In genomic region chr1:212413902-212414327, GRCh38 we compare ENCODE assay signal across 8 cellular contexts. TPM values are rescaled to one million over a fixed set of nuclear protein-coding genes. Genes with fewer than 3 reads are reported as not detected.
DNase-seq lines count a peak whose midpoint lies in the region; ATAC-seq lines count a peak whose summit lies in the region.

No MANE protein-coding gene starts in this region.

- intact Hi-C loops in activated naive CD4-positive, alpha-beta T cell treated with anti-CD3 and anti-CD28 coated beads for 36 hours (cut with micrococcal nuclease): loop anchor here (1.0 to 5.0 kb wide), 8 partner anchors 18 to 837 kb away; partner anchors contain the start of genes ATF3, DTL, INTS7 and LPGAT1

- H3K27me3 Mint-ChIP-seq in activated naive CD4-positive, alpha-beta T cell treated with anti-CD3 and anti-CD28 coated beads for 36 hours (ENCODE audit: low read depth): no peaks in the 10 kb centered on the region
- H3K27me3 Mint-ChIP-seq in activated naive CD8-positive, alpha-beta T cell treated with anti-CD3 and anti-CD28 coated beads, Interleukin-2, amount 10 ng/mL, durations not matched to agents 7 days and 5 days: no peaks in the 10 kb centered on the region
- no peaks in the 10 kb centered on the region for H3K27me3 Mint-ChIP-seq in stimulated activated memory B cell treated with anti-CD40 and anti-IgM and Interleukin-4, amounts not matched to agents 10 μg/mL and 1 μg/mL and 100 μg/mL, for 72 hours

- no peak for DNase-seq in activated naive CD4-positive, alpha-beta T cell treated with anti-CD3 and anti-CD28 coated beads for 36 hours
- DNase-seq in activated naive CD4-positive, alpha-beta T cell treated with Interleukin-2 at 50 U/mL for 16 hours: no peak
- no peak for DNase-seq in activated naive CD8-positive, alpha-beta T cell treated with anti-CD3 and anti-CD28 coated beads, Interleukin-2, amount 10 ng/mL, durations not matched to agents 7 days and 5 days
- DNase-seq in iris pigment epithelial cell (ENCODE audit: low read depth): peak; percentile 36
- DNase-seq in DMS114 treated with DMSO at 0.1 percent for 48 hours (lab: John Stamatoyannopoulos, UW; ENCODE audit: unreplicated experiment): no peak
- no peak for DNase-seq in activated effector memory CD4-positive, alpha-beta T cell treated with Interleukin-2 at 50 U/mL for 16 hours

- POLR2A ChIA-PET in activated naive CD8-positive, alpha-beta T cell treated with anti-CD3 and anti-CD28 coated beads, Interleukin-2, amount 10 ng/mL, durations not matched to agents 7 days and 5 days (lab: Charles Lee): interaction anchor here (1.6 kb wide), 1 partner anchor 19 kb away, joined by 9 read pairs; the partner anchor contains the start of gene NENF

- CTCF ChIA-PET in activated naive CD4-positive, alpha-beta T cell treated with anti-CD3 and anti-CD28 coated beads for 36 hours (lab: Charles Lee): interaction anchor here (0.7 to 2.6 kb wide), 2 partner anchors 42 to 437 kb away, joined by 3 to 16 read pairs; no protein-coding TSS in a partner anchor

- H3K36me3 Mint-ChIP-seq in activated naive CD4-positive, alpha-beta T cell treated with anti-CD3 and anti-CD28 coated beads for 36 hours (ENCODE audit: low read depth): peaks cover 20% of the 10 kb centered on the region
- H3K36me3 Mint-ChIP-seq in activated naive CD8-positive, alpha-beta T cell treated with anti-CD3 and anti-CD28 coated beads, Interleukin-2, amount 10 ng/mL, durations not matched to agents 7 days and 5 days: peaks cover 26% of the 10 kb centered on the region
- H3K36me3 Mint-ChIP-seq in stimulated activated memory B cell treated with anti-CD40 and anti-IgM and Interleukin-4, amounts not matched to agents 10 μg/mL and 1 μg/mL and 100 μg/mL, for 72 hours: peaks cover 30% of the 10 kb centered on the region

- H3K27ac Mint-ChIP-seq in activated naive CD4-positive, alpha-beta T cell treated with anti-CD3 and anti-CD28 coated beads for 36 hours: no peak overlapping the region
- peak overlapping the region; percentile 87 for H3K27ac Mint-ChIP-seq in activated naive CD8-positive, alpha-beta T cell treated with anti-CD3 and anti-CD28 coated beads, Interleukin-2, amount 10 ng/mL, durations not matched to agents 7 days and 5 days
- peak overlapping the region; percentile 86 for H3K27ac Mint-ChIP-seq in stimulated activated memory B cell treated with anti-CD40 and anti-IgM and Interleukin-4, amounts not matched to agents 10 μg/mL and 1 μg/mL and 100 μg/mL, for 72 hours

- ATAC-seq in HG03439 (IDR thresholded peaks at IDR 0.05; ENCODE audit: unreplicated experiment): peak; percentile 15
- no peak for ATAC-seq in activated naive CD8-positive, alpha-beta T cell treated with anti-CD3 and anti-CD28 coated beads, Interleukin-2, amount 10 ng/mL, durations not matched to agents 7 days and 5 days (ENCODE audit: low read depth)
- ATAC-seq in stimulated activated memory B cell treated with anti-CD40 and anti-IgM and Interleukin-4, amounts not matched to agents 10 μg/mL and 1 μg/mL and 100 μg/mL, for 72 hours: peak; percentile 40

- no peaks in the 10 kb centered on the region for H3K9me3 Mint-ChIP-seq in activated naive CD4-positive, alpha-beta T cell treated with anti-CD3 and anti-CD28 coated beads for 36 hours
- no peaks in the 10 kb centered on the region for H3K9me3 Mint-ChIP-seq in activated naive CD8-positive, alpha-beta T cell treated with anti-CD3 and anti-CD28 coated beads, Interleukin-2, amount 10 ng/mL, durations not matched to agents 7 days and 5 days
- no peaks in the 10 kb centered on the region for H3K9me3 Mint-ChIP-seq in stimulated activated memory B cell treated with anti-CD40 and anti-IgM and Interleukin-4, amounts not matched to agents 10 μg/mL and 1 μg/mL and 100 μg/mL, for 72 hours

- H3K4me3 Mint-ChIP-seq in activated naive CD4-positive, alpha-beta T cell treated with anti-CD3 and anti-CD28 coated beads for 36 hours: peak overlapping the region; percentile 95
- peak overlapping the region; percentile 99 for H3K4me3 Mint-ChIP-seq in activated naive CD8-positive, alpha-beta T cell treated with anti-CD3 and anti-CD28 coated beads, Interleukin-2, amount 10 ng/mL, durations not matched to agents 7 days and 5 days
- H3K4me3 Mint-ChIP-seq in stimulated activated memory B cell treated with anti-CD40 and anti-IgM and Interleukin-4, amounts not matched to agents 10 μg/mL and 1 μg/mL and 100 μg/mL, for 72 hours: peak overlapping the region; percentile 99

- H3K4me1 Mint-ChIP-seq in activated naive CD4-positive, alpha-beta T cell treated with anti-CD3 and anti-CD28 coated beads for 36 hours (ENCODE audit: low read depth): peaks cover 23% of the 10 kb centered on the region
- peaks cover 27% of the 10 kb centered on the region for H3K4me1 Mint-ChIP-seq in activated naive CD8-positive, alpha-beta T cell treated with anti-CD3 and anti-CD28 coated beads, Interleukin-2, amount 10 ng/mL, durations not matched to agents 7 days and 5 days
- peaks cover 53% of the 10 kb centered on the region for H3K4me1 Mint-ChIP-seq in stimulated activated memory B cell treated with anti-CD40 and anti-IgM and Interleukin-4, amounts not matched to agents 10 μg/mL and 1 μg/mL and 100 μg/mL, for 72 hours

RNA-seq across cellular contexts. Expression of gene PACC1, which starts 0.8 kb away (rescaled TPM):
- total RNA-seq in activated naive CD4-positive, alpha-beta T cell treated with anti-CD3 and anti-CD28 coated beads for 36 hours: 10 to 100 TPM in 1 of 2 experiments, 1 to 10 TPM in 1; 9.5 to 10.2 TPM
- total RNA-seq in activated naive CD8-positive, alpha-beta T cell treated with anti-CD3 and anti-CD28 coated beads, Interleukin-2, amount 10 ng/mL, durations not matched to agents 7 days and 5 days: 10 to 100 TPM; 10.1 to 14.3 TPM

RNA-seq across cellular contexts. Expression of gene NENF, which starts 18.8 kb away (rescaled TPM):
- total RNA-seq in activated naive CD4-positive, alpha-beta T cell treated with anti-CD3 and anti-CD28 coated beads for 36 hours: 10 to 100 TPM; 27.0 to 30.9 TPM
- total RNA-seq in activated naive CD8-positive, alpha-beta T cell treated with anti-CD3 and anti-CD28 coated beads, Interleukin-2, amount 10 ng/mL, durations not matched to agents 7 days and 5 days: 10 to 100 TPM; 30.0 to 31.1 TPM
